In genomic region chr17:4938670-4939553, GRCh38 we compare ENCODE assay signal across 7 cellular contexts. TPM values are rescaled to one million over a fixed set of nuclear protein-coding genes. Genes with fewer than 3 reads are reported as not detected.
DNase-seq lines count a peak whose midpoint lies in the region; TF ChIP-seq lines count a peak whose summit lies in the region.
"Had no signal": no experiment of that assay in that cellular context is flagged by ENCODE, and none has a peak within 500 bp of the region (broad histone marks: within the 10 kb centered on the region; RNA-seq: fewer than 3 reads in every experiment).

No MANE protein-coding gene starts in this region.

- intact Hi-C loops in breast epithelium (cut with DNase I; ENCODE audit: low total_unique reads) = no loop called here

- H3K36me3 ChIP-seq in HUES64 (ENCODE audit: insufficient read depth, low read length) = peaks cover 43% of the 10 kb centered on the region
- no peaks in the 10 kb centered on the region for H3K36me3 ChIP-seq in breast epithelium
- H3K36me3 ChIP-seq in neuron (ENCODE audit: insufficient read depth, low read length) = peaks cover 37% of the 10 kb centered on the region

- H3K9me3 ChIP-seq in HUES64 (ENCODE audit: insufficient read depth, low read depth, low read length) (no peaks in the 10 kb centered on the region), breast epithelium (no peaks in the 10 kb centered on the region), neuron (ENCODE audit: low read length) (no peaks in the 10 kb centered on the region)

- TF ChIP-seq POLR2A in breast epithelium (IDR thresholded peaks at IDR 0.05) = no peak

- H3K4me3 ChIP-seq in HUES64 (ENCODE audit: low read length) = peak overlapping the region; percentile 70
- H3K4me3 ChIP-seq in breast epithelium = peak overlapping the region; percentile 83 to 85 (median 83)
- H3K4me3 ChIP-seq in neuron (ENCODE audit: low read length) = peak overlapping the region; percentile 72

- H3K27me3 ChIP-seq in HUES64 (ENCODE audit: insufficient read depth, low read length) = no peaks in the 10 kb centered on the region
- no peaks in the 10 kb centered on the region for H3K27me3 ChIP-seq in breast epithelium
- no peaks in the 10 kb centered on the region for H3K27me3 ChIP-seq in neuron (ENCODE audit: insufficient read depth, low read length)

- H3K27ac ChIP-seq in HUES64 (ENCODE audit: low read depth, low read length) (peak overlapping the region; percentile 90), breast epithelium (peak overlapping the region; percentile 97)

- peak overlapping the region; percentile 53 for H2AFZ ChIP-seq in neuron (ENCODE audit: low read depth, low read length)

- TF ChIP-seq CTCF in breast epithelium (IDR thresholded peaks at IDR 0.05) = no peak

- H3K4me1 ChIP-seq in HUES64 (ENCODE audit: insufficient read depth, low read length) (peaks cover 13% of the 10 kb centered on the region; the same call in 1 of the 2 replicates), breast epithelium (peaks cover 17 to 32% of the 10 kb centered on the region in 2 donors), neuron (ENCODE audit: insufficient read depth, low read length) (peaks cover 20% of the 10 kb centered on the region)

- DNase-seq in breast epithelium (ENCODE audit: low spot score in 2 of 2) (no peak), NCI-H2227 (lab: John Stamatoyannopoulos, UW; ENCODE audit: unreplicated experiment) (no peak), AG08396 (ENCODE audit: low spot score) (no peak)
- no peak for DNase-seq in stimulated activated CD4-positive, alpha-beta T cell treated with anti-CD3 and anti-CD28 coated beads, Interleukin-1b, Interleukin-23, amount 100 ng/mL, for 48 hours

- WGBS in HUES64 = 70% methylated on average over 19 of the region's 19 CpGs

- H3K9ac ChIP-seq in HUES64 (ENCODE audit: low read depth, low read length) = peak overlapping the region; percentile 89

RNA-seq across cellular contexts. Expression of gene SLC25A11, which starts 0.9 kb away (rescaled TPM):
- 53.6 TPM for polyA plus RNA-seq in HUES64 (2013, experiment 1 of 2)
- 54.9 TPM for polyA plus RNA-seq in HUES64 (2013, experiment 2 of 2)
- total RNA-seq in breast epithelium = 10 to 100 TPM; 38.8 to 48.5 (median 42.6) TPM

RNA-seq across cellular contexts. Expression of gene RNF167, which starts 1.2 kb away (rescaled TPM):
- 93.3 TPM for polyA plus RNA-seq in HUES64 (2013, experiment 1 of 2)
- polyA plus RNA-seq in HUES64 (2013, experiment 2 of 2) = 106 TPM
- 10 to 100 TPM; 38.3 to 49.0 (median 38.7) TPM for total RNA-seq in breast epithelium

RNA-seq across cellular contexts. Expression of gene GP1BA, which starts 6.8 kb away (rescaled TPM):
- not detected for polyA plus RNA-seq in HUES64 (2013, experiment 1 of 2)
- not detected for polyA plus RNA-seq in HUES64 (2013, experiment 2 of 2)
- not detected for total RNA-seq in breast epithelium
- total RNA-seq: dermis microvascular lymphatic vessel endothelial cell had no signal

RNA-seq across cellular contexts. Expression of gene PFN1, which starts 9.4 kb away (rescaled TPM):
- 1,291 TPM for polyA plus RNA-seq in HUES64 (2013, experiment 1 of 2)
- polyA plus RNA-seq in HUES64 (2013, experiment 2 of 2) = 1,164 TPM
- total RNA-seq in breast epithelium = 100 to 1,000 TPM; 290 to 487 (median 379) TPM

RNA-seq across cellular contexts. Expression of gene ENO3, which starts 12.0 kb away (rescaled TPM):
- polyA plus RNA-seq in HUES64 (2013, experiment 1 of 2) = 14.8 TPM
- 18.8 TPM for polyA plus RNA-seq in HUES64 (2013, experiment 2 of 2)
- total RNA-seq in breast epithelium = 1 to 10 TPM; 1.6 to 4.6 (median 3.1) TPM
